In genomic region chr6:341914-342831, GRCh38 we compare ENCODE assay signal across 12 cellular contexts. TPM values are rescaled to one million over a fixed set of nuclear protein-coding genes. Genes with fewer than 3 reads are reported as not detected.
A peak's percentile ranks its signal among the peaks of the same experiment; 100 is the strongest.
DNase-seq lines count a peak whose midpoint lies in the region; ATAC-seq lines count a peak whose summit lies in the region.
"Had no signal": no experiment of that assay in that cellular context is flagged by ENCODE, and none has a peak within 500 bp of the region (broad histone marks: within the 10 kb centered on the region; RNA-seq: fewer than 3 reads in every experiment).

No MANE protein-coding gene starts in this region.

- H3K9me3 Mint-ChIP-seq in naive thymus-derived CD8-positive, alpha-beta T cell = peaks cover 0 to 3% (median 0%) of the 10 kb centered on the region in 9 donors

- intact Hi-C loops in right cardiac atrium (cut with DNase I) = no loop called here

- H3K36me3 ChIP-seq in H7 (replicated peaks; ENCODE audit: control insufficient read depth, insufficient read depth, low read length) = no peaks in the 10 kb centered on the region

- H3K36me3 Mint-ChIP-seq in naive thymus-derived CD8-positive, alpha-beta T cell = peaks cover 0 to 27% (median 6%) of the 10 kb centered on the region in 3 donors

- POLR2A ChIA-PET in naive thymus-derived CD8-positive, alpha-beta T cell (lab: Charles Lee) = no interaction called here

- peak in 4 of 10 donors; percentile 26 to 46 (median 39) for DNase-seq in naive thymus-derived CD8-positive, alpha-beta T cell
- DNase-seq in NCI-H2029 treated with DMSO at 0.1 percent for 48 hours (lab: John Stamatoyannopoulos, UW) (no peak), right cardiac atrium (no peak), H7 (no peak)
- DNase-seq in stimulated activated CD4-positive, alpha-beta T cell treated with anti-CD3 and anti-CD28 coated beads, Interleukin-15, amount 100 ng/mL, for 24 hours = no peak
- DNase-seq: activated naive CD4-positive, alpha-beta T cell; effector memory CD4-positive, alpha-beta T cell; NCI-H524 treated with DMSO at 0.1 percent for 48 hours; T-helper 9 cell had no signal

- H3K9me3 ChIP-seq in right cardiac atrium (ENCODE audit: control insufficient read depth, low read length) = no peaks in the 10 kb centered on the region

- H3K27ac ChIP-seq in right cardiac atrium (ENCODE audit: low read length) = no peak overlapping the region

- H3K4me3 ChIP-seq in right cardiac atrium (ENCODE audit: low read length) (no peak overlapping the region), H7 (ENCODE audit: insufficient read depth, low read depth, low read length) (no peak overlapping the region)

- peak overlapping the region in 6 of 10 donors; percentile 9 to 67 (median 25) for H3K4me3 Mint-ChIP-seq in naive thymus-derived CD8-positive, alpha-beta T cell

- peaks cover 32 to 65% (median 62%) of the 10 kb centered on the region in 4 donors for H3K4me1 Mint-ChIP-seq in naive thymus-derived CD8-positive, alpha-beta T cell

- H3K27ac Mint-ChIP-seq in naive thymus-derived CD8-positive, alpha-beta T cell = peak overlapping the region in 6 of 10 donors; percentile 9 to 83 (median 57)

- H3K27me3 Mint-ChIP-seq in naive thymus-derived CD8-positive, alpha-beta T cell = no peaks in the 10 kb centered on the region

- WGBS in right cardiac atrium = 71% methylated on average over 16 of the region's 16 CpGs

- ATAC-seq in GM18867 (IDR thresholded peaks at IDR 0.05; ENCODE audit: unreplicated experiment) = peak; percentile 59
- ATAC-seq in GM21723 (IDR thresholded peaks at IDR 0.05; ENCODE audit: unreplicated experiment) = peak; percentile 61
- ATAC-seq in HG03457 (IDR thresholded peaks at IDR 0.05; ENCODE audit: unreplicated experiment) = peak; percentile 53
- ATAC-seq in naive thymus-derived CD8-positive, alpha-beta T cell = peak in 1 of 2 donors; percentile 56
- ATAC-seq in right cardiac atrium = no peak

- H3K4me1 ChIP-seq in right cardiac atrium (ENCODE audit: control insufficient read depth, insufficient read depth, low read length) = peaks cover 9% of the 10 kb centered on the region

- no peaks in the 10 kb centered on the region for H3K27me3 ChIP-seq in right cardiac atrium (ENCODE audit: control insufficient read depth, insufficient read depth)
- H3K27me3 ChIP-seq in H7 (ENCODE audit: control insufficient read depth, insufficient read depth, low read length) = no peaks in the 10 kb centered on the region

RNA-seq across cellular contexts. Expression of gene IRF4, which starts 49.4 kb away (rescaled TPM):
- total RNA-seq in naive thymus-derived CD8-positive, alpha-beta T cell = 10 to 100 TPM in 1 of 2 experiments, 1 to 10 TPM in 1; 7.4 to 10.4 TPM
- under 1 TPM; 0.44 to 0.97 (median 0.94) TPM for polyA plus RNA-seq in naive thymus-derived CD8-positive, alpha-beta T cell
- total RNA-seq in right cardiac atrium = 1 to 10 TPM in 1 of 4 donors, under 1 TPM in 3; 0.46 to 1.4 (median 0.67) TPM
- polyA plus RNA-seq in right cardiac atrium = 0.41 TPM
- 1.1 and 4.8 TPM in 2 replicates for total RNA-seq in H7 (2014; rRNA removed; shearing (Covaris generic))

RNA-seq across cellular contexts. Expression of gene DUSP22, which starts 49.9 kb away (rescaled TPM):
- total RNA-seq in naive thymus-derived CD8-positive, alpha-beta T cell = 10 to 100 TPM; 40.5 to 46.0 TPM
- polyA plus RNA-seq in naive thymus-derived CD8-positive, alpha-beta T cell = 10 to 100 TPM; 40.1 to 45.8 (median 43.0) TPM
- 10 to 100 TPM; 61.0 to 74.8 (median 66.8) TPM for total RNA-seq in right cardiac atrium
- 51.0 TPM for polyA plus RNA-seq in right cardiac atrium
- total RNA-seq in H7 (2014; rRNA removed; shearing (Covaris generic)) = 30.7 and 42.1 TPM in 2 replicates

Comparison
In these comparisons a context has a peak if more than half of its experiments do, and no peak if none do; other contexts are left out.
1. ATAC-seq: peak in GM18867 (single experiment), GM21723 (single experiment) and HG03457 (single experiment); none in right cardiac atrium (0 of 2).